Comparison of ENCODE assay signal across 16 cellular contexts in the genomic region with DNA sequence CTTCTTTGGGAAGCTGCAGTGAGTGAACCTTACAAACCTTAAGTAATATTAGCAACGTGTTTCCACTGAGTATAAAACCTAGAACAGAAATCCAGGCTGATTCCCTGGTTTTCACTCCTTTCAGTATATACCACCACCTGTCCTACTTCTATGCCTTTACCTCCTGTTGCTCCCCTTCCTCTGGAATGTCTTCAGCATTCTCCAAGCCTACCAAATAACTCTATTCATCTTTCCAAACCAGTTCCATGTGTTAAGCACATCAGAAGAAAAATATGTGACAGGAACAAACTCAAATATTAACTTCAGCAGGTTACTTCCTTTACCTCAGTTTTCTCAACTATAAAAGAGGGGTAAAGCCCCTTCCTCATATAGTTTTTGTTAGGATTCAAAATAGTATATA. TPM values are rescaled to one million over a fixed set of nuclear protein-coding genes. Genes with fewer than 3 reads are reported as not detected.
DNase-seq lines count a peak whose midpoint lies in the region; ATAC-seq and TF ChIP-seq lines count a peak whose summit lies in the region.
"Had no signal": no experiment of that assay in that cellular context is flagged by ENCODE, and none has a peak within 500 bp of the region (broad histone marks: within the 10 kb centered on the region; RNA-seq: fewer than 3 reads in every experiment).

No MANE protein-coding gene starts in this region.

- TF ChIP-seq POLR2A in uterus (IDR thresholded peaks at IDR 0.05), result no peak

- H3K27ac ChIP-seq in PC-9 (peak overlapping the region; percentile 98), colonic mucosa (peak overlapping the region; percentile 87), uterus (peak overlapping the region; percentile 85 to 98)

- H3K36me3 Mint-ChIP-seq in osteocyte (ENCODE audit: unreplicated experiment), result peaks cover 9% of the 10 kb centered on the region
- H3K36me3 Mint-ChIP-seq: CD14-positive monocyte had no signal

- H3K4me1 Mint-ChIP-seq in osteocyte (ENCODE audit: unreplicated experiment), result peaks cover 49% of the 10 kb centered on the region
- H3K4me1 Mint-ChIP-seq: naive B cell had no signal

- ATAC-seq in GM21737 (IDR thresholded peaks at IDR 0.05; ENCODE audit: unreplicated experiment), result no peak
- ATAC-seq: activated naive CD4-positive, alpha-beta T cell treated with anti-CD3 and anti-CD28 coated beads, Interleukin-2, amount 50 U/mL, for 72 hours had no signal

- POLR2A ChIA-PET in PC-9 (lab: Charles Lee; ENCODE audit: unreplicated experiment), result interaction anchor here (0.6 to 1.2 kb wide), 3 partner anchors 35 to 415 kb away, joined by 3 to 8 read pairs (median 7); a partner anchor contains a TSS

- H3K9me3 ChIP-seq in PC-9 (ENCODE audit: insufficient read depth, low read depth) (no peaks in the 10 kb centered on the region), colonic mucosa (no peaks in the 10 kb centered on the region), uterus (no peaks in the 10 kb centered on the region)
- H3K9me3 ChIP-seq: prostate gland had no signal

- CTCF ChIA-PET in PC-9 (lab: Charles Lee), result interaction anchor here (0.5 to 1.0 kb wide), 2 partner anchors 40 to 71 kb away, joined by 3 to 4 read pairs; a partner anchor contains a TSS

- H3K4me1 ChIP-seq in PC-9 (replicated peaks; ENCODE audit: insufficient read depth), result peaks cover 97% of the 10 kb centered on the region
- peaks cover 4% of the 10 kb centered on the region for H3K4me1 ChIP-seq in colonic mucosa
- peaks cover 8 to 11% of the 10 kb centered on the region in 2 donors for H3K4me1 ChIP-seq in uterus
- H3K4me1 ChIP-seq: prostate gland had no signal

- H3K9me3 Mint-ChIP-seq in osteocyte (ENCODE audit: unreplicated experiment), result no peaks in the 10 kb centered on the region
- H3K9me3 Mint-ChIP-seq: activated naive CD4-positive, alpha-beta T cell treated with anti-CD3 and anti-CD28 coated beads, Interleukin-2, amount 50 U/mL, for 72 hours; T-helper 1 cell treated with Interleukin-12 subunit alpha and Interleukin-12 subunit beta and Interleukin-4 antibody, amounts not matched to agents 30 μg/mL and 1 μg/mL, for 36 hours had no signal

- no peaks in the 10 kb centered on the region for H3K27me3 ChIP-seq in PC-9 (ENCODE audit: insufficient read depth, low read depth)
- no peaks in the 10 kb centered on the region for H3K27me3 ChIP-seq in colonic mucosa
- H3K27me3 ChIP-seq in uterus, result no peaks in the 10 kb centered on the region

- no peak overlapping the region; the same call in 1 of the 2 replicates for H3K4me3 ChIP-seq in PC-9
- H3K4me3 ChIP-seq in colonic mucosa, result no peak overlapping the region
- no peak overlapping the region for H3K4me3 ChIP-seq in uterus
- H3K4me3 ChIP-seq: prostate gland had no signal

- H3K27me3 Mint-ChIP-seq in osteocyte (ENCODE audit: unreplicated experiment), result no peaks in the 10 kb centered on the region

- peak overlapping the region in 1 of 2 donors; percentile 16 for H3K9ac ChIP-seq in colonic mucosa (ENCODE audit: low read depth in 2 of 2, low read length in 2 of 2)

- no peak overlapping the region for H3K4me3 Mint-ChIP-seq in osteocyte (ENCODE audit: unreplicated experiment)
- H3K4me3 Mint-ChIP-seq: CD14-positive monocyte; naive B cell; T-helper 1 cell treated with Interleukin-12 subunit alpha and Interleukin-12 subunit beta and Interleukin-4 antibody, amounts not matched to agents 30 μg/mL and 1 μg/mL, for 36 hours had no signal

- H2AFZ ChIP-seq in PC-9, result no peak overlapping the region

- TF ChIP-seq CTCF in PC-9 (conservative IDR thresholded peaks at IDR 0.05) (no peak), colonic mucosa (IDR thresholded peaks at IDR 0.05) (no peak), osteocyte (IDR thresholded peaks at IDR 0.05) (no peak), uterus (IDR thresholded peaks at IDR 0.05) (no peak)

- intact Hi-C loops in PC-9 (cut with micrococcal nuclease; ENCODE audit: unreplicated experiment), result loop anchor here (2.0 to 10.0 kb wide), 3 partner anchors 41 to 161 kb away; a partner anchor contains a TSS
- intact Hi-C loops in colonic mucosa (cut with DNase I), result no loop called here
- intact Hi-C loops in uterus (cut with DNase I; ENCODE audit: low total_unique reads), result no loop called here

- H3K9me2 ChIP-seq in PC-9 (ENCODE audit: insufficient read depth), result no peaks in the 10 kb centered on the region

- peak in 1 of 2 experiments; percentile 68 for DNase-seq in PC-9
- DNase-seq in colonic mucosa, result no peak
- no peak for DNase-seq in osteocyte (ENCODE audit: extremely low spot score, unreplicated experiment)
- no peak for DNase-seq in uterus
- DNase-seq in stimulated activated CD4-positive, alpha-beta T cell treated with anti-CD3 and anti-CD28 coated beads, Interleukin-2, amount 100 ng/mL, for 24 hours, result no peak
- no peak for DNase-seq in AML-193 (lab: John Stamatoyannopoulos, UW)
- DNase-seq: caudate nucleus; MV-4-11; naive B cell; NCI-H2081 treated with DMSO at 0.1 percent for 48 hours; stimulated activated CD8-positive, alpha-beta memory T cell treated with anti-CD3 and anti-CD28 coated beads, Interleukin-4, amount 100 ng/mL, for 48 hours had no signal

- peak overlapping the region; percentile 78 for H3K4me2 ChIP-seq in PC-9

- H3F3A ChIP-seq in PC-9 (ENCODE audit: insufficient read depth, low read depth), result peaks cover 74% of the 10 kb centered on the region

- H3K79me2 ChIP-seq in PC-9 (ENCODE audit: low read depth), result peaks cover 52% of the 10 kb centered on the region

- H3K36me3 ChIP-seq in PC-9 (ENCODE audit: low read depth), result peaks cover 25% of the 10 kb centered on the region
- no peaks in the 10 kb centered on the region for H3K36me3 ChIP-seq in colonic mucosa
- no peaks in the 10 kb centered on the region for H3K36me3 ChIP-seq in uterus
- H3K36me3 ChIP-seq: prostate gland had no signal

- no peaks in the 10 kb centered on the region for H4K20me1 ChIP-seq in PC-9 (ENCODE audit: insufficient read depth)

- peak overlapping the region; percentile 84 for H3K27ac Mint-ChIP-seq in osteocyte (ENCODE audit: unreplicated experiment)
- H3K27ac Mint-ChIP-seq: CD14-positive monocyte; T-helper 1 cell treated with Interleukin-12 subunit alpha and Interleukin-12 subunit beta and Interleukin-4 antibody, amounts not matched to agents 30 μg/mL and 1 μg/mL, for 36 hours had no signal

- no TSS peak for BruUV-seq in PC-9 (replicated peaks; lab: Mats Ljungman, UMichigan)

RNA-seq across cellular contexts. Expression of a gene that starts 39.8 kb away (rescaled TPM):
- total RNA-seq in PC-9 (2021) (73.1 and 98.6 TPM in 2 replicates), colonic mucosa (100 to 1,000 TPM; 228 to 385 TPM), osteocyte (96.6 and 98.5 TPM in 2 replicates), uterus (100 to 1,000 TPM in 2 of 4 donors, 10 to 100 TPM in 2; 85.0 to 140 (median 116) TPM)
